Comparison of ENCODE assay signal across 15 cellular contexts in the genomic region with DNA sequence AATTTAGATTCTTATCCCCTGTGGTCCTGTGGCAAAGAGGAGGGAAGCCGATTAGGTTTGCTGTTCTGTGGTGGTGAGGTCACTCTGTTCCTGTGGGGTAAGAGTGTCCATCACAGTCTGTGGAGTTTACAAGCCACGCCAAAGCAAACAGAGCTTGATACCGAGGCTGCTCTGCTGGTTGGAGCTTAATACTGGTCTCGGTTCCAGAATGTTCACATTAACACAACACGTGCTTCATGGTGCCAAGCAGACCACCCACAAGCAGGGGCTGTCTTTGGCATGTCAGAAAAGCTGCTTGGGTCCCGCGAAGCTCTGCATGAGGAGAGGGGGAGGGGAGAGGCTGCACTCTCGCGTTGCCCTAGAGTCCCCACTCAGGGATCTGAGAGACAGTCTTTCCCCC. TPM values are rescaled to one million over a fixed set of nuclear protein-coding genes. Genes with fewer than 3 reads are reported as not detected.
A peak's percentile ranks its signal among the peaks of the same experiment; 100 is the strongest.
DNase-seq lines count a peak whose midpoint lies in the region; ATAC-seq and TF ChIP-seq lines count a peak whose summit lies in the region.
"Had no signal": no experiment of that assay in that cellular context is flagged by ENCODE, and none has a peak within 500 bp of the region (broad histone marks: within the 10 kb centered on the region; RNA-seq: fewer than 3 reads in every experiment).

No MANE protein-coding gene starts in this region.

- peaks cover 47 to 59% of the 10 kb centered on the region in 2 donors for H3K4me1 Mint-ChIP-seq in natural killer cell
- peaks cover 24 to 29% of the 10 kb centered on the region in 2 donors for H3K4me1 Mint-ChIP-seq in natural killer cell treated with Interleukin-12 subunit alpha and Interleukin-12 subunit beta and Interleukin-15 and Interleukin-18, amount 100 ng/mL, for 72 hours (ENCODE audit: low read depth in 2 of 2)
- H3K4me1 Mint-ChIP-seq in HFFc6 (ENCODE audit: low read depth): peaks cover 9% of the 10 kb centered on the region

- no peak overlapping the region for H3K4me3 ChIP-seq in thoracic aorta
- H3K4me3 ChIP-seq: tibial artery had no signal

- H3K36me3 Mint-ChIP-seq in natural killer cell (no peaks in the 10 kb centered on the region), HFFc6 (ENCODE audit: low read depth) (peaks cover 39% of the 10 kb centered on the region)
- peaks cover 24% of the 10 kb centered on the region for H3K36me3 Mint-ChIP-seq in natural killer cell treated with Interleukin-12 subunit alpha and Interleukin-12 subunit beta and Interleukin-15 and Interleukin-18, amount 100 ng/mL, for 72 hours

- H3K27ac ChIP-seq in thoracic aorta: no peak overlapping the region
- H3K27ac ChIP-seq: tibial artery had no signal

- no peaks in the 10 kb centered on the region for H3K27me3 ChIP-seq in thoracic aorta (replicated peaks; ENCODE audit: insufficient read depth)
- H3K27me3 ChIP-seq: BE2C, tibial artery had no signal

- H3K27ac Mint-ChIP-seq in natural killer cell (peak overlapping the region; percentile 29 to 65), HFFc6 (no peak overlapping the region)
- no peak overlapping the region for H3K27ac Mint-ChIP-seq in natural killer cell treated with Interleukin-12 subunit alpha and Interleukin-12 subunit beta and Interleukin-15 and Interleukin-18, amount 100 ng/mL, for 72 hours

- TF ChIP-seq CTCF in natural killer cell (IDR thresholded peaks at IDR 0.05) (no peak), thoracic aorta (IDR thresholded peaks at IDR 0.05) (no peak), HFFc6 (IDR thresholded peaks at IDR 0.05) (no peak)

- H3K36me3 ChIP-seq in thoracic aorta: peaks cover 17% of the 10 kb centered on the region

- intact Hi-C loops in natural killer cell (cut with micrococcal nuclease): no loop called here

- ATAC-seq in natural killer cell (no peak), thoracic aorta (ENCODE audit: insufficient number of reproducible peaks, low FRiP score, low read depth) (peak; percentile 47), GM21526 (IDR thresholded peaks at IDR 0.05; ENCODE audit: low FRiP score, unreplicated experiment) (no peak)
- no peak for ATAC-seq in natural killer cell treated with Interleukin-12 subunit alpha and Interleukin-12 subunit beta and Interleukin-15 and Interleukin-18, amount 100 ng/mL, for 72 hours

- H3K9me3 Mint-ChIP-seq in natural killer cell (no peaks in the 10 kb centered on the region), HFFc6 (no peaks in the 10 kb centered on the region)
- H3K9me3 Mint-ChIP-seq in natural killer cell treated with Interleukin-12 subunit alpha and Interleukin-12 subunit beta and Interleukin-15 and Interleukin-18, amount 100 ng/mL, for 72 hours: no peaks in the 10 kb centered on the region

- no peak for DNase-seq in natural killer cell
- no peak for DNase-seq in natural killer cell treated with Interleukin-12 subunit alpha and Interleukin-12 subunit beta and Interleukin-15 and Interleukin-18, amount 100 ng/mL, for 72 hours (ENCODE audit: low spot score)
- DNase-seq in amniotic epithelial cell (ENCODE audit: low read depth): peak; percentile 28
- peak; percentile 67 for DNase-seq in iris pigment epithelial cell (ENCODE audit: low read depth)
- no peak for DNase-seq in thoracic aorta (ENCODE audit: low spot score)
- no peak for DNase-seq in stimulated activated naive CD4-positive, alpha-beta T cell treated with Interleukin-2 at 50 U/mL for 16 hours (lab: John Stamatoyannopoulos, UW)
- no peak for DNase-seq in HFFc6
- DNase-seq: BE2C, DMS53, H7, KBM-7, NCI-H1417 treated with DMSO at 0.1 percent for 48 hours, NCI-H510A, tibial artery had no signal

- H3K4me3 Mint-ChIP-seq in natural killer cell (no peak overlapping the region), HFFc6 (no peak overlapping the region)
- no peak overlapping the region for H3K4me3 Mint-ChIP-seq in natural killer cell treated with Interleukin-12 subunit alpha and Interleukin-12 subunit beta and Interleukin-15 and Interleukin-18, amount 100 ng/mL, for 72 hours

- peaks cover 0 to 18% of the 10 kb centered on the region in 2 donors for H3K4me1 ChIP-seq in thoracic aorta (ENCODE audit: control insufficient read depth in 1 of 2, low read depth in 2 of 2)
- H3K4me1 ChIP-seq: BE2C had no signal

- H3K27me3 Mint-ChIP-seq in natural killer cell (ENCODE audit: low read depth in 2 of 2) (no peaks in the 10 kb centered on the region), HFFc6 (ENCODE audit: insufficient read depth) (peaks cover 3% of the 10 kb centered on the region)
- no peaks in the 10 kb centered on the region for H3K27me3 Mint-ChIP-seq in natural killer cell treated with Interleukin-12 subunit alpha and Interleukin-12 subunit beta and Interleukin-15 and Interleukin-18, amount 100 ng/mL, for 72 hours

- H3K9me3 ChIP-seq in thoracic aorta: no peaks in the 10 kb centered on the region
- H3K9me3 ChIP-seq: BE2C, tibial artery had no signal

RNA-seq across cellular contexts. Expression of a gene that starts 47.5 kb away (rescaled TPM):
- total RNA-seq in natural killer cell: 100 to 1,000 TPM; 309 to 343 (median 340) TPM
- total RNA-seq in natural killer cell treated with Interleukin-12 subunit alpha and Interleukin-12 subunit beta and Interleukin-15 and Interleukin-18, amount 100 ng/mL, for 72 hours: 100 to 1,000 TPM; 139 to 145 TPM
- total RNA-seq in thoracic aorta: 100 to 1,000 TPM; 116 to 154 TPM
- 100 to 1,000 TPM; 135 to 204 (median 163) TPM for total RNA-seq in HFFc6 (2021; fragmentation: NEBNext Ultra II Directional; extraction: Animal tissue kit (Norgen Biotek cat#: 25700))

Comparison
In these comparisons a context has a peak if more than half of its experiments do, and no peak if none do; other contexts are left out.
1. H3K27ac Mint-ChIP-seq: peak in natural killer cell (2 of 2); none in natural killer cell treated with Interleukin-12 subunit alpha and Interleukin-12 subunit beta and Interleukin-15 and Interleukin-18, amount 100 ng/mL, for 72 hours (0 of 2) and HFFc6 (single experiment).
2. DNase-seq: peak in amniotic epithelial cell (single experiment) and iris pigment epithelial cell (single experiment); none in natural killer cell (single experiment), natural killer cell treated with Interleukin-12 subunit alpha and Interleukin-12 subunit beta and Interleukin-15 and Interleukin-18, amount 100 ng/mL, for 72 hours (single experiment), thoracic aorta (single experiment), stimulated activated naive CD4-positive, alpha-beta T cell treated with Interleukin-2 at 50 U/mL for 16 hours (single experiment) and HFFc6 (single experiment).